Comparison of ENCODE assay signal across 36 cellular contexts in genomic region chr3:69119681-69120080, GRCh38. TPM values are rescaled to one million over a fixed set of nuclear protein-coding genes. Genes with fewer than 3 reads are reported as not detected.
"Had no signal": no experiment of that assay in that cellular context is flagged by ENCODE, and none has a peak within 500 bp of the region (broad histone marks: within the 10 kb centered on the region; RNA-seq: fewer than 3 reads in every experiment).

No MANE protein-coding gene starts in this region.

- H3K4me3 Mint-ChIP-seq: activated B cell treated with CpG ODN at 0.5 μM for 24 hours; activated CD8-positive, alpha-beta T cell treated with anti-CD3 and anti-CD28 coated beads for 36 hours; activated naive CD4-positive, alpha-beta T cell treated with anti-CD3 and anti-CD28 coated beads for 36 hours; activated naive CD4-positive, alpha-beta T cell treated with anti-CD3 and anti-CD28 coated beads, Interleukin-2, amount 50 U/mL, for 24 hours; activated naive CD8-positive, alpha-beta T cell treated with anti-CD3 and anti-CD28 coated beads for 36 hours; activated naive CD8-positive, alpha-beta T cell treated with anti-CD3 and anti-CD28 coated beads, Interleukin-2, amount 50 U/mL, for 24 hours; activated T-helper 1 cell treated with anti-CD3 and anti-CD28 coated beads, Interleukin-12 subunit alpha, Interleukin-12 subunit beta, Interleukin-2, Interleukin-4 antibody, amounts not matched to agents 30 ng/mL and 10 ng/mL and 1 ng/mL, durations not matched to agents 14 hours and 24 hours and 36 hours; effector memory CD8-positive, alpha-beta T cell; T-helper 1 cell treated with Interleukin-12 subunit alpha and Interleukin-12 subunit beta and Interleukin-4 antibody, amounts not matched to agents 30 μg/mL and 1 μg/mL, for 36 hours; T-helper 2 cell treated with Interferon-gamma antibody and Interleukin-4, amounts not matched to agents 5 μg/mL and 100 μg/mL, for 36 hours had no signal

- DNase-seq: activated B cell treated with CpG ODN at 0.5 μM for 24 hours; activated CD4-positive, alpha-beta T cell treated with anti-CD3 and anti-CD28 coated beads for 48 hours; activated CD4-positive, alpha-beta T cell treated with anti-CD3 and anti-CD28 coated beads, Interleukin-2, amount 50 U/mL, for 1 hour; activated CD4-positive, alpha-beta T cell treated with anti-CD3 and anti-CD28 coated beads, Interleukin-2, amount 50 U/mL, for 48 hours; activated CD8-positive, alpha-beta memory T cell treated with anti-CD3 and anti-CD28 coated beads for 24 hours; activated CD8-positive, alpha-beta T cell treated with anti-CD3 and anti-CD28 coated beads for 36 hours; activated effector memory CD4-positive, alpha-beta T cell treated with anti-CD3 and anti-CD28 coated beads, Interleukin-2, amount 50 U/mL, for 16 hours; activated naive CD4-positive, alpha-beta T cell treated with anti-CD3 and anti-CD28 coated beads for 36 hours; activated naive CD8-positive, alpha-beta T cell treated with anti-CD3 and anti-CD28 coated beads for 36 hours; activated naive CD8-positive, alpha-beta T cell treated with anti-CD3 and anti-CD28 coated beads, Interleukin-2, amount 50 U/mL, for 24 hours; activated T-cell treated with anti-CD3 and anti-CD28 coated beads, Interleukin-2, amount 50 U/mL, for 48 hours; adrenal gland; amygdala; aorta; body of pancreas; caudate nucleus; cortex of kidney; dermis blood vessel endothelial cell; effector CD4-positive, alpha-beta T cell; effector memory CD8-positive, alpha-beta T cell; erythroblast; foreskin keratinocyte; heart right ventricle; T1000; WERI-Rb-1 had no signal

- H3K9me3 ChIP-seq: adrenal gland, body of pancreas, esophagus muscularis mucosa, gastroesophageal sphincter, heart right ventricle had no signal

- H3K27me3 Mint-ChIP-seq: activated B cell treated with CpG ODN at 0.5 μM for 24 hours; activated CD8-positive, alpha-beta T cell treated with anti-CD3 and anti-CD28 coated beads for 36 hours; activated naive CD4-positive, alpha-beta T cell treated with anti-CD3 and anti-CD28 coated beads, Interleukin-2, amount 50 U/mL, for 24 hours; activated naive CD8-positive, alpha-beta T cell treated with anti-CD3 and anti-CD28 coated beads for 36 hours; activated naive CD8-positive, alpha-beta T cell treated with anti-CD3 and anti-CD28 coated beads, Interleukin-2, amount 50 U/mL, for 24 hours; effector memory CD8-positive, alpha-beta T cell had no signal

- H3K36me3 Mint-ChIP-seq: activated naive CD4-positive, alpha-beta T cell treated with anti-CD3 and anti-CD28 coated beads, Interleukin-2, amount 50 U/mL, for 24 hours; activated naive CD8-positive, alpha-beta T cell treated with anti-CD3 and anti-CD28 coated beads for 36 hours had no signal

- FAIRE-seq: colon had no signal

- ATAC-seq: activated CD4-positive, CD25-positive, alpha-beta regulatory T cell treated with anti-CD3 and anti-CD28 coated beads, Interleukin-2, amount 50 U/mL, for 24 hours; activated CD8-positive, alpha-beta T cell treated with anti-CD3 and anti-CD28 coated beads for 36 hours; activated naive CD8-positive, alpha-beta T cell treated with anti-CD3 and anti-CD28 coated beads, Interleukin-2, amount 50 U/mL, for 24 hours; body of pancreas; effector memory CD8-positive, alpha-beta T cell; foreskin keratinocyte; gastroesophageal sphincter; heart right ventricle had no signal

- H3K9me3 Mint-ChIP-seq: activated B cell treated with CpG ODN at 0.5 μM for 24 hours; activated CD8-positive, alpha-beta T cell treated with anti-CD3 and anti-CD28 coated beads for 36 hours; activated naive CD4-positive, alpha-beta T cell treated with anti-CD3 and anti-CD28 coated beads for 36 hours; activated naive CD4-positive, alpha-beta T cell treated with anti-CD3 and anti-CD28 coated beads, Interleukin-2, amount 50 U/mL, for 24 hours; activated naive CD8-positive, alpha-beta T cell treated with anti-CD3 and anti-CD28 coated beads for 36 hours; activated naive CD8-positive, alpha-beta T cell treated with anti-CD3 and anti-CD28 coated beads, Interleukin-2, amount 50 U/mL, for 24 hours; activated T-helper 1 cell treated with anti-CD3 and anti-CD28 coated beads, Interleukin-12 subunit alpha, Interleukin-12 subunit beta, Interleukin-2, Interleukin-4 antibody, amounts not matched to agents 30 ng/mL and 10 ng/mL and 1 ng/mL, durations not matched to agents 14 hours and 24 hours and 36 hours; activated T-helper 2 cell treated with anti-CD3 and anti-CD28 coated beads, Interferon-gamma antibody, Interleukin-2, Interleukin-4, amounts not matched to agents 10 μg/mL and 5 μg/mL and 100 μg/mL, durations not matched to agents 14 hours and 24 hours and 36 hours; effector memory CD8-positive, alpha-beta T cell; T-helper 1 cell treated with Interleukin-12 subunit alpha and Interleukin-12 subunit beta and Interleukin-4 antibody, amounts not matched to agents 30 μg/mL and 1 μg/mL, for 36 hours; T-helper 2 cell treated with Interferon-gamma antibody and Interleukin-4, amounts not matched to agents 5 μg/mL and 100 μg/mL, for 36 hours had no signal

- H3K36me3 ChIP-seq: adrenal gland, esophagus muscularis mucosa, gastroesophageal sphincter, WERI-Rb-1 had no signal

- H3K4me1 Mint-ChIP-seq: activated naive CD4-positive, alpha-beta T cell treated with anti-CD3 and anti-CD28 coated beads, Interleukin-2, amount 50 U/mL, for 24 hours had no signal

- H3K4me3 ChIP-seq: adrenal gland, body of pancreas, esophagus muscularis mucosa, gastroesophageal sphincter had no signal

- H3K27ac ChIP-seq: adrenal gland, body of pancreas, esophagus muscularis mucosa, foreskin keratinocyte, gastroesophageal sphincter, heart right ventricle, WERI-Rb-1 had no signal

- H3K27ac Mint-ChIP-seq: activated B cell treated with CpG ODN at 0.5 μM for 24 hours; activated CD8-positive, alpha-beta T cell treated with anti-CD3 and anti-CD28 coated beads for 36 hours; activated naive CD4-positive, alpha-beta T cell treated with anti-CD3 and anti-CD28 coated beads for 36 hours; activated naive CD4-positive, alpha-beta T cell treated with anti-CD3 and anti-CD28 coated beads, Interleukin-2, amount 50 U/mL, for 24 hours; activated naive CD8-positive, alpha-beta T cell treated with anti-CD3 and anti-CD28 coated beads for 36 hours; activated naive CD8-positive, alpha-beta T cell treated with anti-CD3 and anti-CD28 coated beads, Interleukin-2, amount 50 U/mL, for 24 hours; activated T-helper 1 cell treated with anti-CD3 and anti-CD28 coated beads, Interleukin-12 subunit alpha, Interleukin-12 subunit beta, Interleukin-2, Interleukin-4 antibody, amounts not matched to agents 30 ng/mL and 10 ng/mL and 1 ng/mL, durations not matched to agents 14 hours and 24 hours and 36 hours; activated T-helper 2 cell treated with anti-CD3 and anti-CD28 coated beads, Interferon-gamma antibody, Interleukin-2, Interleukin-4, amounts not matched to agents 10 μg/mL and 5 μg/mL and 100 μg/mL, durations not matched to agents 14 hours and 24 hours and 36 hours; effector memory CD8-positive, alpha-beta T cell; T-helper 1 cell treated with Interleukin-12 subunit alpha and Interleukin-12 subunit beta and Interleukin-4 antibody, amounts not matched to agents 30 μg/mL and 1 μg/mL, for 36 hours; T-helper 2 cell treated with Interferon-gamma antibody and Interleukin-4, amounts not matched to agents 5 μg/mL and 100 μg/mL, for 36 hours had no signal

- H3K27me3 ChIP-seq: adrenal gland, body of pancreas, esophagus muscularis mucosa, foreskin keratinocyte, gastroesophageal sphincter, heart right ventricle had no signal

RNA-seq across cellular contexts. Expression of gene LMOD3, which starts 2.7 kb away (rescaled TPM):
- total RNA-seq: activated B cell treated with CpG ODN at 0.5 μM for 24 hours; activated CD8-positive, alpha-beta T cell treated with anti-CD3 and anti-CD28 coated beads for 36 hours; activated naive CD4-positive, alpha-beta T cell treated with anti-CD3 and anti-CD28 coated beads for 36 hours; activated naive CD8-positive, alpha-beta T cell treated with anti-CD3 and anti-CD28 coated beads for 36 hours; activated T-helper 1 cell treated with anti-CD3 and anti-CD28 coated beads, Interleukin-12 subunit alpha, Interleukin-12 subunit beta, Interleukin-2, Interleukin-4 antibody, amounts not matched to agents 30 ng/mL and 10 ng/mL and 1 ng/mL, durations not matched to agents 14 hours and 24 hours and 36 hours; activated T-helper 2 cell treated with anti-CD3 and anti-CD28 coated beads, Interferon-gamma antibody, Interleukin-2, Interleukin-4, amounts not matched to agents 10 μg/mL and 5 μg/mL and 100 μg/mL, durations not matched to agents 14 hours and 24 hours and 36 hours; chondrocyte; dermis blood vessel endothelial cell; foreskin keratinocyte; glomerular endothelial cell had no signal
- polyA plus RNA-seq: aorta, foreskin keratinocyte had no signal
